Comparison of ENCODE assay signal across 8 cellular contexts in the genomic region with DNA sequence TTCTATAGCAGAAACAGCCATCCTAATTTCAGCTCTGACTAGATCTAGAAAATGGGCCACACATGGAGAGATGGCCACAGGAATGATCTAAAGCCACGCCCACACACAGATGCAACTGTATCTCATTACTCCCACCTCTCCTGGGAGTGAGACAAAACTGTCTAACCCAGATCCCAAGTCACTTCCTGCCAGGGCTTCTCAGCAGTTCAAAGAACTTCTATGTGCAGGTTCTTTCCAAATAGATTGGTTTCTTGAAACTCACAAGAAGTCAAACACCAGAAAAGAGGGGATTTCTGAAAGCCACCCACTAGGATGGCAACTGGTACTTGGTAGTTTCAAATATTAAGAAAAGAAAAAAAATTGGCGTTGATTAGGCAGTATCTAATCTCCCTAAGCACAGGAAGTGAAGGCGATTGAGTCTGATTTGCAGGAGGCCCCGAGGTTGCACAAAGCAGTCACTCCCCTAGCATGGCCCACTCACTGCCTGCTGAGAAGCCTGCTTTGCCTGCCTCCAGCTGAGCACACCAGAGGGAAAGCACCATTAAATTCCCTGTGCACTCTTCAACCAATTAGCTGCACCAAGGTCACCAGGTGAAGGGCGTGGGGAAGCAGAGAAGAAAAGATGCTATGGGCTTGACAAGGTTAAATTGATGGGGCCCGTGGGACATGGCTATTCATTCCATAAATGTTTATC. TPM values are rescaled to one million over a fixed set of nuclear protein-coding genes. Genes with fewer than 3 reads are reported as not detected.
DNase-seq lines count a peak whose midpoint lies in the region; ATAC-seq and TF ChIP-seq lines count a peak whose summit lies in the region.

No MANE protein-coding gene starts in this region.

- no peaks in the 10 kb centered on the region for H3K36me3 ChIP-seq in SU-DHL-6 (ENCODE audit: low read length)

- no peaks in the 10 kb centered on the region for H3K9me3 ChIP-seq in SU-DHL-6 (ENCODE audit: insufficient read depth, low read length)

- H3K4me3 ChIP-seq in SU-DHL-6 (ENCODE audit: insufficient read depth, low read length, poor library complexity, severe bottlenecking) (no peak overlapping the region), skeletal muscle cell (ENCODE audit: low read depth, low read length) (no peak overlapping the region)

- H3K27ac Mint-ChIP-seq in central memory CD8-positive, alpha-beta T cell (ENCODE audit: low read depth), result peak overlapping the region; percentile 88

- no peaks in the 10 kb centered on the region for H3K79me2 ChIP-seq in SU-DHL-6 (ENCODE audit: insufficient read depth, low read length)

- peaks cover 22% of the 10 kb centered on the region for H3K4me1 Mint-ChIP-seq in central memory CD8-positive, alpha-beta T cell

- no peaks in the 10 kb centered on the region for H3K27me3 ChIP-seq in SU-DHL-6 (ENCODE audit: low read length)

- DNase-seq in ELR (ENCODE audit: low read depth) (peak; percentile 53), skeletal muscle cell (ENCODE audit: low read depth) (peak; percentile 53), left lobe of liver (ENCODE audit: low spot score) (no peak), D341Med (ENCODE audit: low spot score) (no peak)
- DNase-seq in central memory CD8-positive, alpha-beta T cell (ENCODE audit: low spot score in 2 of 2), result no peak

- no peak overlapping the region for H3K4me3 Mint-ChIP-seq in central memory CD8-positive, alpha-beta T cell

- no peaks in the 10 kb centered on the region for H3K9me3 Mint-ChIP-seq in central memory CD8-positive, alpha-beta T cell

- peak overlapping the region; percentile 2; the same call in 1 of the 2 replicates for H3K27ac ChIP-seq in SU-DHL-6 (ENCODE audit: low read depth, low read length)

- TF ChIP-seq CTCF in SU-DHL-6 (IDR thresholded peaks at IDR 0.05; ENCODE audit: insufficient read depth, low read length, poor library complexity, severe bottlenecking), result no peak

- no peaks in the 10 kb centered on the region for H4K20me1 ChIP-seq in SU-DHL-6 (ENCODE audit: low read depth, low read length)

- peak overlapping the region; percentile 12; the same call in 1 of the 2 replicates for H3K9ac ChIP-seq in SU-DHL-6 (ENCODE audit: low read length)

- H3K4me2 ChIP-seq in SU-DHL-6 (ENCODE audit: low read depth, low read length, poor library complexity, severe bottlenecking), result peak overlapping the region; percentile 20

- no peaks in the 10 kb centered on the region for H3K9me2 ChIP-seq in SU-DHL-6 (replicated peaks; ENCODE audit: insufficient read depth, low read length)

- peaks cover 6% of the 10 kb centered on the region for H3K36me3 Mint-ChIP-seq in central memory CD8-positive, alpha-beta T cell (ENCODE audit: insufficient read depth)

- peak; percentile 73 for ATAC-seq in GM21447 (IDR thresholded peaks at IDR 0.05; ENCODE audit: unreplicated experiment)
- ATAC-seq in HG03571 (IDR thresholded peaks at IDR 0.05; ENCODE audit: unreplicated experiment), result peak; percentile 56
- ATAC-seq in central memory CD8-positive, alpha-beta T cell (replicated peaks; ENCODE audit: extremely low read depth, poor library complexity, severe bottlenecking), result peak; percentile 71
- ATAC-seq in left lobe of liver, result no peak

- peak overlapping the region; percentile 29 for H2AFZ ChIP-seq in SU-DHL-6 (ENCODE audit: low read depth, low read length, severe bottlenecking)

- 0 out of 2 replicates have a peak, but pooled peaks cover 5% of the 10 kb centered on the region for H3F3A ChIP-seq in SU-DHL-6 (ENCODE audit: insufficient read depth)

- H3K27me3 Mint-ChIP-seq in central memory CD8-positive, alpha-beta T cell, result no peaks in the 10 kb centered on the region

RNA-seq across cellular contexts. Expression of gene PAPOLG, which starts 51.1 kb away (rescaled TPM):
- total RNA-seq in left lobe of liver, result 2.9 TPM

Comparison
In these comparisons a context has a peak if more than half of its experiments do, and no peak if none do; other contexts are left out.
1. DNase-seq: peak in ELR (single experiment) and skeletal muscle cell (single experiment); none in central memory CD8-positive, alpha-beta T cell (0 of 2), left lobe of liver (single experiment) and D341Med (single experiment).